In genomic region chr19:1418951-1419735, GRCh38 we compare ENCODE assay signal across 20 cellular contexts. TPM values are rescaled to one million over a fixed set of nuclear protein-coding genes. Genes with fewer than 3 reads are reported as not detected.
DNase-seq lines count a peak whose midpoint lies in the region; ATAC-seq, FAIRE-seq and TF ChIP-seq lines count a peak whose summit lies in the region.
"Had no signal": no experiment of that assay in that cellular context is flagged by ENCODE, and none has a peak within 500 bp of the region (broad histone marks: within the 10 kb centered on the region; RNA-seq: fewer than 3 reads in every experiment).

No MANE protein-coding gene starts in this region.

- intact Hi-C loops in K562 (cut with micrococcal nuclease) (no loop called here), heart right ventricle (cut with DNase I) (loop anchor here in 1 of 10 donors (10.0 kb wide), 1 partner anchor 144 kb away; the partner anchor contains the start of gene FAM174C), spleen (cut with DNase I; ENCODE audit: low total_unique reads) (no loop called here)

- peaks cover 56% of the 10 kb centered on the region for H4K20me1 ChIP-seq in K562 (replicated peaks; ENCODE audit: control insufficient read depth, insufficient read depth, low read length)

- H3K27ac ChIP-seq in K562 (ENCODE audit: extremely low read depth, low read depth, low read length) (no peak overlapping the region), heart right ventricle (peak overlapping the region in 7 of 10 donors; percentile 13 to 71 (median 34)), spleen (peak overlapping the region in 5 of 8 donors; percentile 25 to 98 (median 96))
- H3K27ac ChIP-seq: SJCRH30 had no signal

- POLR2A ChIA-PET in K562 (lab: Yijun Ruan, JAX): interaction anchor here (1.0 to 7.4 kb wide), 2 partner anchors 14 to 25 kb away, joined by 4 to 52 read pairs; no protein-coding TSS in a partner anchor

- H3K9me3 ChIP-seq in K562 (replicated peaks; ENCODE audit: control insufficient read depth, insufficient read depth, low read depth, low read length): no peaks in the 10 kb centered on the region
- H3K9me3 ChIP-seq in heart right ventricle: no peaks in the 10 kb centered on the region
- no peaks in the 10 kb centered on the region for H3K9me3 ChIP-seq in spleen
- H3K9me3 ChIP-seq: MG63, pancreas, SJCRH30, transverse colon had no signal

- H3K9me1 ChIP-seq in K562 (ENCODE audit: control insufficient read depth, insufficient read depth, low read length): peaks cover 22% of the 10 kb centered on the region

- no peak for TF ChIP-seq CTCF in K562 (IDR thresholded peaks at IDR 0.05 in 2 of 3, conservative IDR thresholded peaks at IDR 0.05 in 1 of 3; ENCODE audit: insufficient read depth in 2 of 3, low read depth in 1 of 3, low read length in 3 of 3)
- TF ChIP-seq CTCF in heart right ventricle (IDR thresholded peaks at IDR 0.05): no peak
- TF ChIP-seq CTCF in spleen (IDR thresholded peaks at IDR 0.05 in 8 of 11, conservative IDR thresholded peaks at IDR 0.05 in 3 of 11): no peak

- WGBS in K562 (ENCODE audit: insufficient coverage, low coverage, missing lambda C conversion rate): 94% methylated on average over 21 of the region's 21 CpGs
- 49 to 64% methylated on average over 21 of the region's 21 CpGs for WGBS in heart right ventricle, 2 donors
- WGBS in spleen, 5 donors: 85 to 95% (median 90%) methylated on average over 14 to 21 of the region's 21 CpGs

- no TSS peak for BruUV-seq in K562 (replicated peaks; lab: Mats Ljungman, UMichigan)

- no peak overlapping the region for H3K4me3 ChIP-seq in K562
- H3K4me3 ChIP-seq in heart right ventricle: no peak overlapping the region
- H3K4me3 ChIP-seq in spleen: no peak overlapping the region
- H3K4me3 ChIP-seq: MG63, pancreas, SJCRH30, transverse colon had no signal

- H3K36me3 ChIP-seq in K562 (ENCODE audit: control insufficient read depth, insufficient read depth, low read length) (peaks cover 91% of the 10 kb centered on the region), heart right ventricle (peaks cover 5 to 77% (median 40%) of the 10 kb centered on the region in 9 donors), spleen (peaks cover 0 to 92% (median 59%) of the 10 kb centered on the region in 6 donors)

- no peak for FAIRE-seq in K562 (lab: Jason Lieb, UNC)
- FAIRE-seq: keratinocyte, pancreas had no signal

- in situ Hi-C loops in K562 (cut with MboI): no loop called here

- H3K4me1 ChIP-seq in K562 (replicated peaks in 1 of 2; ENCODE audit: control insufficient read depth in 2 of 2, insufficient read depth in 2 of 2, low read length in 2 of 2) (peaks cover 21 to 58% of the 10 kb centered on the region in 2 experiments), heart right ventricle (peaks cover 31 to 61% (median 48%) of the 10 kb centered on the region in 9 donors), spleen (peaks cover 28 to 85% (median 48%) of the 10 kb centered on the region in 6 donors)

- no peak overlapping the region for H3K4me2 ChIP-seq in K562 (ENCODE audit: insufficient read depth, low read length)

- ATAC-seq in K562 (no peak), heart right ventricle (peak in 6 of 8 donors; percentile 35 to 77 (median 52))
- ATAC-seq: pancreas; stimulated activated naive CD8-positive, alpha-beta T cell treated with anti-CD3 and anti-CD28 coated beads, Interleukin-15, Interleukin-2, amounts not matched to agents 100 U/mL and 50 U/mL, for 24 hours had no signal

- CTCF ChIA-PET in K562 (lab: Yijun Ruan, JAX; ENCODE audit: low intra/inter-chr PET ratio): no interaction called here

- no peak for DNase-seq in K562 (ENCODE audit: extremely low read depth in 1 of 4, low spot score in 3 of 4)
- no peak for DNase-seq in heart right ventricle
- no peak for DNase-seq in spleen
- no peak for DNase-seq in activated CD4-positive, CD25-positive, alpha-beta regulatory T cell (lab: John Stamatoyannopoulos, UW)
- no peak for DNase-seq in inferior parietal cortex (ENCODE audit: extremely low spot score)
- DNase-seq: activated CD4-positive, alpha-beta memory T cell treated with anti-CD3 and anti-CD28 coated beads, Interleukin-2, amount 10 ng/mL, durations not matched to agents 7 days and 5 days; activated naive CD4-positive, alpha-beta T cell treated with anti-CD3 and anti-CD28 coated beads for 36 hours; cerebellar nuclear complex; DMS79; hypothalamus; mammary epithelial cell; MG63; NCI-H1436 treated with DMSO at 0.1 percent for 48 hours; NCI-H2171 treated with DMSO at 0.1 percent for 48 hours; NCI-H748 treated with DMSO at 0.1 percent for 48 hours; SJCRH30; stimulated activated naive CD8-positive, alpha-beta T cell treated with anti-CD3 and anti-CD28 coated beads, Interleukin-15, Interleukin-2, amounts not matched to agents 100 U/mL and 50 U/mL, for 24 hours; transverse colon had no signal

- H3K27me3 ChIP-seq in K562 (ENCODE audit: control insufficient read depth in 2 of 2, insufficient read depth in 2 of 2, low read length in 2 of 2) (no peaks in the 10 kb centered on the region), heart right ventricle (no peaks in the 10 kb centered on the region), spleen (replicated peaks in 1 of 7) (no peaks in the 10 kb centered on the region)
- H3K27me3 ChIP-seq: MG63, pancreas, SJCRH30, transverse colon had no signal

- TF ChIP-seq RAD21 in K562 (CRISPR knock-in tag; conservative IDR thresholded peaks at IDR 0.05 in 1 of 2, IDR thresholded peaks at IDR 0.05 in 1 of 2): no peak

- H2AFZ ChIP-seq in K562 (ENCODE audit: low read depth, low read length): no peak overlapping the region

- no peak for TF ChIP-seq EP300 in K562 (IDR thresholded peaks at IDR 0.05; ENCODE audit: low read length)

- no peak for TF ChIP-seq POLR2A in K562 (conservative IDR thresholded peaks at IDR 0.05)
- TF ChIP-seq POLR2A in spleen (IDR thresholded peaks at IDR 0.05): no peak

- no peak overlapping the region for H3K9ac ChIP-seq in K562 (ENCODE audit: insufficient read depth in 1 of 2, low read depth in 2 of 2, low read length in 2 of 2)

- peaks cover 89% of the 10 kb centered on the region for H3K79me2 ChIP-seq in K562 (ENCODE audit: control insufficient read depth, insufficient read depth, low read length)

RNA-seq across cellular contexts. Expression of gene DAZAP1, which starts 11.8 kb away (rescaled TPM):
- 223 and 289 TPM in 2 replicates for total RNA-seq in K562 (2011; cell fraction: chromatin; rRNA removed; ENCODE audit: low replicate concordance)
- total RNA-seq in K562 (2011; cell fraction: nucleolus; rRNA removed): 105 and 117 TPM in 2 replicates
- total RNA-seq in K562 (2011; cell fraction: nucleoplasm; rRNA removed): 149 and 185 TPM in 2 replicates
- total RNA-seq in K562 (2014; rRNA removed) (222 and 244 TPM in 2 replicates), K562 (2014; rRNA removed; fragmentation: Illumina TruSeq; extraction: Trizol) (77.7 and 78.7 TPM in 2 replicates), K562 (2015; rRNA removed; fragmentation: Illumina TruSeq; extraction: Trizol) (139 and 143 TPM in 2 replicates), K562 (2021) (287 and 289 TPM in 2 replicates), heart right ventricle (100 to 1,000 TPM in 2 of 10 donors, 10 to 100 TPM in 8; 56.7 to 111 (median 73.8) TPM), spleen (100 to 1,000 TPM in 3 of 7 donors, 10 to 100 TPM in 4; 43.8 to 137 (median 94.6) TPM)
- polyA plus RNA-seq in K562 (2011; rRNA removed) (125 and 155 TPM in 2 replicates), K562 (2014; fragmentation: Illumina TruSeq; extraction: Trizol) (142 and 156 TPM in 2 replicates), K562 (2014; fragmentation: Nextera tagmentation; extraction: Ambion mirVana) (10 to 100 TPM; 10.8 to 13.3 TPM), K562 (2014; rRNA removed) (250 and 266 TPM in 2 replicates), heart right ventricle (10 to 100 TPM; 82.6 to 91.3 TPM), spleen (100 to 1,000 TPM in 2 of 3 donors, 10 to 100 TPM in 1; 80.0 to 133 (median 106) TPM)
- 57.6 and 123 TPM in 2 replicates for polyA plus RNA-seq in K562 (2011; cell fraction: cytosol; rRNA removed)
- 177 and 237 TPM in 2 replicates for polyA plus RNA-seq in K562 (2011; cell fraction: nucleus; rRNA removed)
- polyA plus RNA-seq in K562 (2012): 116 and 140 TPM in 2 replicates
- 29.7 and 47.1 TPM in 2 replicates for polyA minus RNA-seq in K562 (2011; rRNA and poly(A)+ RNA removed)
- polyA minus RNA-seq in K562 (2011; cell fraction: cytosol; rRNA and poly(A)+ RNA removed): 61.3 and 62.0 TPM in 2 replicates
- 38.8 and 60.8 TPM in 2 replicates for polyA minus RNA-seq in K562 (2011; cell fraction: nucleus; rRNA and poly(A)+ RNA removed)

RNA-seq across cellular contexts. Expression of gene GAMT, which starts 17.8 kb away (rescaled TPM):
- 8.0 and 26.2 TPM in 2 replicates for total RNA-seq in K562 (2011; cell fraction: chromatin; rRNA removed; ENCODE audit: low replicate concordance)
- total RNA-seq in K562 (2011; cell fraction: nucleolus; rRNA removed): 17.6 and 18.7 TPM in 2 replicates
- 11.9 and 13.9 TPM in 2 replicates for total RNA-seq in K562 (2011; cell fraction: nucleoplasm; rRNA removed)
- total RNA-seq in K562 (2014; rRNA removed) (35.2 and 47.8 TPM in 2 replicates), K562 (2014; rRNA removed; fragmentation: Illumina TruSeq; extraction: Trizol) (6.1 and 11.1 TPM in 2 replicates), K562 (2015; rRNA removed; fragmentation: Illumina TruSeq; extraction: Trizol) (25.9 and 28.7 TPM in 2 replicates), K562 (2021) (35.3 and 37.5 TPM in 2 replicates), heart right ventricle (10 to 100 TPM; 53.4 to 89.2 (median 72.1) TPM), spleen (10 to 100 TPM in 4 of 7 donors, 1 to 10 TPM in 3; 7.1 to 14.5 (median 11.2) TPM)
- polyA plus RNA-seq in K562 (2011; rRNA removed) (27.2 and 42.1 TPM in 2 replicates), K562 (2014; fragmentation: Illumina TruSeq; extraction: Trizol) (26.2 and 35.1 TPM in 2 replicates), K562 (2014; fragmentation: Nextera tagmentation; extraction: Ambion mirVana) (1 to 10 TPM; 1.3 to 2.1 TPM), K562 (2014; rRNA removed) (33.3 and 37.8 TPM in 2 replicates), heart right ventricle (100 to 1,000 TPM in 1 of 2 donors, 10 to 100 TPM in 1; 30.8 to 260 TPM), spleen (10 to 100 TPM; 15.2 to 20.4 (median 18.2) TPM)
- 46.5 and 96.1 TPM in 2 replicates for polyA plus RNA-seq in K562 (2011; cell fraction: cytosol; rRNA removed)
- polyA plus RNA-seq in K562 (2011; cell fraction: nucleus; rRNA removed): 23.4 and 27.7 TPM in 2 replicates
- polyA plus RNA-seq in K562 (2012): 44.0 and 47.8 TPM in 2 replicates
- polyA minus RNA-seq in K562 (2011; rRNA and poly(A)+ RNA removed): 8.4 and 12.9 TPM in 2 replicates
- 22.1 and 26.4 TPM in 2 replicates for polyA minus RNA-seq in K562 (2011; cell fraction: cytosol; rRNA and poly(A)+ RNA removed)
- polyA minus RNA-seq in K562 (2011; cell fraction: nucleus; rRNA and poly(A)+ RNA removed): 6.7 and 7.7 TPM in 2 replicates

RNA-seq across cellular contexts. Expression of gene RPS15, which starts 19.1 kb away (rescaled TPM):
- total RNA-seq in K562 (2011; cell fraction: chromatin; rRNA removed; ENCODE audit: low replicate concordance): 72.0 and 238 TPM in 2 replicates
- total RNA-seq in K562 (2011; cell fraction: nucleolus; rRNA removed): 545 and 547 TPM in 2 replicates
- total RNA-seq in K562 (2011; cell fraction: nucleoplasm; rRNA removed): 383 and 585 TPM in 2 replicates
- total RNA-seq in K562 (2014; rRNA removed): 2,649 and 2,867 TPM in 2 replicates
- total RNA-seq in K562 (2014; rRNA removed; fragmentation: Illumina TruSeq; extraction: Trizol): 407 and 630 TPM in 2 replicates
- total RNA-seq in K562 (2015; rRNA removed; fragmentation: Illumina TruSeq; extraction: Trizol): 1,267 and 1,272 TPM in 2 replicates
- total RNA-seq in K562 (2021): 2,126 and 2,254 TPM in 2 replicates
- polyA plus RNA-seq in K562 (2011; rRNA removed): 957 and 1,566 TPM in 2 replicates
- 3,186 and 4,296 TPM in 2 replicates for polyA plus RNA-seq in K562 (2011; cell fraction: cytosol; rRNA removed)
- 907 and 973 TPM in 2 replicates for polyA plus RNA-seq in K562 (2011; cell fraction: nucleus; rRNA removed)
- polyA plus RNA-seq in K562 (2012): 2,701 and 2,899 TPM in 2 replicates
- 912 and 1,907 TPM in 2 replicates for polyA plus RNA-seq in K562 (2014; fragmentation: Illumina TruSeq; extraction: Trizol)
- polyA plus RNA-seq in K562 (2014; fragmentation: Nextera tagmentation; extraction: Ambion mirVana): 100 to 1,000 TPM; 605 to 818 TPM
- polyA plus RNA-seq in K562 (2014; rRNA removed): 2,791 and 3,285 TPM in 2 replicates
- polyA minus RNA-seq in K562 (2011; rRNA and poly(A)+ RNA removed): 202 and 239 TPM in 2 replicates
- 1,242 and 1,610 TPM in 2 replicates for polyA minus RNA-seq in K562 (2011; cell fraction: cytosol; rRNA and poly(A)+ RNA removed)
- polyA minus RNA-seq in K562 (2011; cell fraction: nucleus; rRNA and poly(A)+ RNA removed): 152 and 304 TPM in 2 replicates
- 100 to 1,000 TPM; 480 to 720 (median 539) TPM for total RNA-seq in heart right ventricle
- polyA plus RNA-seq in heart right ventricle: 1,000 to 10,000 TPM; 2,400 to 3,724 TPM
- 1,000 to 10,000 TPM in 6 of 7 donors, 100 to 1,000 TPM in 1; 932 to 4,344 (median 1,309) TPM for total RNA-seq in spleen
- 1,000 to 10,000 TPM; 4,275 to 5,849 (median 5,793) TPM for polyA plus RNA-seq in spleen

RNA-seq across cellular contexts. Expression of gene APC2, which starts 30.8 kb away (rescaled TPM):
- total RNA-seq in K562 (2011; cell fraction: chromatin; rRNA removed; ENCODE audit: low replicate concordance): 0.56 and 1.4 TPM in 2 replicates
- total RNA-seq in K562 (2011; cell fraction: nucleolus; rRNA removed): 0.66 and 1.3 TPM in 2 replicates
- 0.44 and 0.53 TPM in 2 replicates for total RNA-seq in K562 (2011; cell fraction: nucleoplasm; rRNA removed)
- total RNA-seq in K562 (2014; rRNA removed) (0.05 and 0.08 TPM in 2 replicates), K562 (2014; rRNA removed; fragmentation: Illumina TruSeq; extraction: Trizol) (0.04 TPM in 1 of 2 replicates, not detected in the other), K562 (2015; rRNA removed; fragmentation: Illumina TruSeq; extraction: Trizol) (0.04 TPM in 1 of 2 replicates, not detected in the other), K562 (2021) (0.27 and 0.40 TPM in 2 replicates), heart right ventricle (under 1 TPM in 9 of 10 donors, not detected in 1; 0.02 to 0.23 (median 0.08) TPM), spleen (under 1 TPM; 0.07 to 0.56 (median 0.20) TPM)
- polyA plus RNA-seq in K562 (2011; rRNA removed) (0.01 and 0.06 TPM in 2 replicates), K562 (2014; fragmentation: Illumina TruSeq; extraction: Trizol) (0.01 TPM in 2 replicates), K562 (2014; fragmentation: Nextera tagmentation; extraction: Ambion mirVana) (not detected), K562 (2014; rRNA removed) (0.04 and 0.09 TPM in 2 replicates), heart right ventricle (under 1 TPM; 0.13 to 0.15 TPM), spleen (under 1 TPM; 0.02 to 0.29 (median 0.02) TPM)
- polyA plus RNA-seq in K562 (2011; cell fraction: cytosol; rRNA removed): 0.03 and 0.04 TPM in 2 replicates
- polyA plus RNA-seq in K562 (2011; cell fraction: nucleus; rRNA removed): 0.13 and 0.21 TPM in 2 replicates
- 0.43 and 0.48 TPM in 2 replicates for polyA plus RNA-seq in K562 (2012)
- 0.06 and 0.07 TPM in 2 replicates for polyA minus RNA-seq in K562 (2011; rRNA and poly(A)+ RNA removed)
- polyA minus RNA-seq in K562 (2011; cell fraction: cytosol; rRNA and poly(A)+ RNA removed): not detected in 2 replicates
- 0.27 and 0.33 TPM in 2 replicates for polyA minus RNA-seq in K562 (2011; cell fraction: nucleus; rRNA and poly(A)+ RNA removed)

RNA-seq across cellular contexts. Expression of gene NDUFS7, which starts 35.4 kb away (rescaled TPM):
- total RNA-seq in K562 (2011; cell fraction: chromatin; rRNA removed; ENCODE audit: low replicate concordance): 66.7 and 198 TPM in 2 replicates
- 157 and 164 TPM in 2 replicates for total RNA-seq in K562 (2011; cell fraction: nucleolus; rRNA removed)
- 136 and 201 TPM in 2 replicates for total RNA-seq in K562 (2011; cell fraction: nucleoplasm; rRNA removed)
- 253 and 295 TPM in 2 replicates for total RNA-seq in K562 (2014; rRNA removed)
- 4.9 and 6.0 TPM in 2 replicates for total RNA-seq in K562 (2014; rRNA removed; fragmentation: Illumina TruSeq; extraction: Trizol)
- 108 and 142 TPM in 2 replicates for total RNA-seq in K562 (2015; rRNA removed; fragmentation: Illumina TruSeq; extraction: Trizol)
- 266 and 293 TPM in 2 replicates for total RNA-seq in K562 (2021)
- 56.7 and 107 TPM in 2 replicates for polyA plus RNA-seq in K562 (2011; rRNA removed)
- polyA plus RNA-seq in K562 (2011; cell fraction: cytosol; rRNA removed): 225 and 766 TPM in 2 replicates
- polyA plus RNA-seq in K562 (2011; cell fraction: nucleus; rRNA removed): 159 and 202 TPM in 2 replicates
- polyA plus RNA-seq in K562 (2012): 194 and 288 TPM in 2 replicates
- polyA plus RNA-seq in K562 (2014; fragmentation: Illumina TruSeq; extraction: Trizol): 11.4 and 105 TPM in 2 replicates
- polyA plus RNA-seq in K562 (2014; fragmentation: Nextera tagmentation; extraction: Ambion mirVana): 10 to 100 TPM; 28.2 to 60.6 TPM
- 271 and 292 TPM in 2 replicates for polyA plus RNA-seq in K562 (2014; rRNA removed)
- 32.1 and 38.2 TPM in 2 replicates for polyA minus RNA-seq in K562 (2011; rRNA and poly(A)+ RNA removed)
- 125 and 190 TPM in 2 replicates for polyA minus RNA-seq in K562 (2011; cell fraction: cytosol; rRNA and poly(A)+ RNA removed)
- 30.8 and 41.1 TPM in 2 replicates for polyA minus RNA-seq in K562 (2011; cell fraction: nucleus; rRNA and poly(A)+ RNA removed)
- 100 to 1,000 TPM; 248 to 446 (median 377) TPM for total RNA-seq in heart right ventricle
- 100 to 1,000 TPM; 307 to 498 TPM for polyA plus RNA-seq in heart right ventricle
- total RNA-seq in spleen: 100 to 1,000 TPM in 1 of 7 donors, 10 to 100 TPM in 6; 64.0 to 133 (median 85.2) TPM
- polyA plus RNA-seq in spleen: 100 to 1,000 TPM in 1 of 3 donors, 10 to 100 TPM in 2; 75.5 to 106 (median 78.0) TPM
